ENCODE assay signal across 17 cellular contexts in the genomic region with DNA sequence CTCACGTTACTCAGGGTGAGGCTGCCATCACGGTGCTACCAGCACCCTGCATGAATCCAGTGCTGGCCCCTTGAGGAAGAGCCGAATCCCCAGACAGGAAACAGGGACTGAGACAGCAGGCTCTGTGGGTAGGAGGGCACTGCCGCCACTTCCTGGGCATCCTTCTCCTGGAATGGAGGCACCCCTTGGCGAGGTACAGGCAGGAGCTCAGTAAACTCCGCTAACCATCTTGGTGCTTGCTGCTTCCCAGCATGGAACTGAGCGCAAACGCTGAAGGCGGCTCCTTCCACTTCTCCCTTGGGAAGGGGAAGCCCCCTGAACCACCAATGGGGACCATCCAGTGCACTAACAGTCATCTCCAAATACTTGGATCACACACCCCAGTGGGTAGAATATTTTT. TPM values are rescaled to one million over a fixed set of nuclear protein-coding genes. Genes with fewer than 3 reads are reported as not detected.
DNase-seq lines count a peak whose midpoint lies in the region; ATAC-seq and TF ChIP-seq lines count a peak whose summit lies in the region.
"Had no signal": no experiment of that assay in that cellular context is flagged by ENCODE, and none has a peak within 500 bp of the region (broad histone marks: within the 10 kb centered on the region; RNA-seq: fewer than 3 reads in every experiment).

No MANE protein-coding gene starts in this region.

- H3K9me3 Mint-ChIP-seq in activated T-cell treated with anti-CD3 and anti-CD28 coated beads, Interleukin-2, amount 50 U/mL, for 72 hours: peaks cover 0 to 2% of the 10 kb centered on the region in 2 donors
- peaks cover 13% of the 10 kb centered on the region for H3K9me3 Mint-ChIP-seq in glutamatergic neuron (ENCODE audit: unreplicated experiment)
- no peaks in the 10 kb centered on the region for H3K9me3 Mint-ChIP-seq in stimulated activated memory B cell treated with anti-CD40 and anti-IgM and Interleukin-4, amounts not matched to agents 10 μg/mL and 1 μg/mL and 100 μg/mL, for 72 hours
- H3K9me3 Mint-ChIP-seq: T-helper 1 cell treated with Interleukin-12 subunit alpha and Interleukin-12 subunit beta and Interleukin-4 antibody, amounts not matched to agents 30 μg/mL and 1 μg/mL, for 36 hours had no signal

- H3K4me1 Mint-ChIP-seq in activated T-cell treated with anti-CD3 and anti-CD28 coated beads, Interleukin-2, amount 50 U/mL, for 72 hours (ENCODE audit: low read depth): peaks cover 83% of the 10 kb centered on the region
- peaks cover 53% of the 10 kb centered on the region for H3K4me1 Mint-ChIP-seq in glutamatergic neuron (ENCODE audit: low read depth, unreplicated experiment)
- peaks cover 48% of the 10 kb centered on the region for H3K4me1 Mint-ChIP-seq in stimulated activated memory B cell treated with anti-CD40 and anti-IgM and Interleukin-4, amounts not matched to agents 10 μg/mL and 1 μg/mL and 100 μg/mL, for 72 hours

- DNase-seq in activated T-cell treated with anti-CD3 and anti-CD28 coated beads, Interleukin-2, amount 50 U/mL, for 72 hours: no peak
- no peak for DNase-seq in activated T-cell treated with anti-CD3 and anti-CD28 coated beads for 4 hours
- DNase-seq in Panc1 (ENCODE audit: low read depth, low spot score): no peak
- no peak for DNase-seq in glutamatergic neuron
- DNase-seq in A172 (ENCODE audit: low spot score): no peak
- DNase-seq in HEK293T (ENCODE audit: extremely low spot score): no peak
- DNase-seq: activated effector memory CD4-positive, alpha-beta T cell treated with anti-CD3 and anti-CD28 coated beads, Interleukin-2, amount 50 U/mL, for 16 hours; head of caudate nucleus; lower lobe of right lung; NCI-H1092; NCI-H526 treated with DMSO at 0.1 percent for 48 hours; spleen had no signal

- no peaks in the 10 kb centered on the region for H3K36me3 ChIP-seq in Panc1 (ENCODE audit: control insufficient read depth, insufficient read depth, low read length)
- H3K36me3 ChIP-seq: lower lobe of right lung, spleen, thoracic aorta had no signal

- POLR2A ChIA-PET in Panc1 (lab: Charles Lee): no interaction called here
- POLR2A ChIA-PET in HEK293T (lab: Yijun Ruan, JAX): no interaction called here

- peaks cover 70% of the 10 kb centered on the region for H3K4me1 ChIP-seq in Panc1 (ENCODE audit: control insufficient read depth, insufficient read depth, low read length)

- H3K4me3 ChIP-seq in Panc1 (ENCODE audit: low read depth in 2 of 2, low read length in 2 of 2): no peak overlapping the region
- H3K4me3 ChIP-seq: lower lobe of right lung, spleen, thoracic aorta had no signal

- in situ Hi-C loops in Panc1 (cut with HindIII; ENCODE audit: low pct_unique_long_range_greater_than_20kb, low sequenced_read_pairs): no loop called here

- H3K27ac ChIP-seq in Panc1 (ENCODE audit: low read length): peak overlapping the region; percentile 91
- H3K27ac ChIP-seq: KMS-11, lower lobe of right lung, thoracic aorta had no signal

- no peak for ATAC-seq in activated T-cell treated with anti-CD3 and anti-CD28 coated beads, Interleukin-2, amount 50 U/mL, for 72 hours (replicated peaks in 1 of 2)
- ATAC-seq in Panc1 (no peak), GM21390 (IDR thresholded peaks at IDR 0.05; ENCODE audit: unreplicated experiment) (no peak)
- ATAC-seq in stimulated activated memory B cell treated with anti-CD40 and anti-IgM and Interleukin-4, amounts not matched to agents 10 μg/mL and 1 μg/mL and 100 μg/mL, for 72 hours: no peak
- ATAC-seq: lower lobe of right lung had no signal

- H3K27me3 ChIP-seq in Panc1 (ENCODE audit: control insufficient read depth, insufficient read depth, low read length): no peaks in the 10 kb centered on the region

- H3K27ac Mint-ChIP-seq in activated T-cell treated with anti-CD3 and anti-CD28 coated beads, Interleukin-2, amount 50 U/mL, for 72 hours: peak overlapping the region; percentile 12
- H3K27ac Mint-ChIP-seq in glutamatergic neuron (ENCODE audit: unreplicated experiment): peak overlapping the region; percentile 64
- H3K27ac Mint-ChIP-seq in stimulated activated memory B cell treated with anti-CD40 and anti-IgM and Interleukin-4, amounts not matched to agents 10 μg/mL and 1 μg/mL and 100 μg/mL, for 72 hours: peak overlapping the region; percentile 43
- H3K27ac Mint-ChIP-seq: T-helper 1 cell treated with Interleukin-12 subunit alpha and Interleukin-12 subunit beta and Interleukin-4 antibody, amounts not matched to agents 30 μg/mL and 1 μg/mL, for 36 hours had no signal

- no TSS peak for BruUV-seq in Panc1 (replicated peaks; lab: Mats Ljungman, UMichigan)

- no peaks in the 10 kb centered on the region for H3K9me3 ChIP-seq in Panc1 (ENCODE audit: control insufficient read depth, insufficient read depth, low read depth, low read length)
- H3K9me3 ChIP-seq: lower lobe of right lung, spleen, thoracic aorta had no signal

- CTCF ChIA-PET in Panc1 (lab: Charles Lee): no interaction called here
- CTCF ChIA-PET in HEK293T (lab: Yijun Ruan, JAX): no interaction called here

- TF ChIP-seq CTCF in Panc1 (IDR thresholded peaks at IDR 0.05) (no peak), glutamatergic neuron (IDR thresholded peaks at IDR 0.05; ENCODE audit: partially characterized antibody, unreplicated experiment) (no peak)

- H3K36me3 Mint-ChIP-seq in activated T-cell treated with anti-CD3 and anti-CD28 coated beads, Interleukin-2, amount 50 U/mL, for 72 hours (ENCODE audit: insufficient read depth in 2 of 2): peaks cover 0 to 2% of the 10 kb centered on the region in 2 donors
- H3K36me3 Mint-ChIP-seq in glutamatergic neuron (ENCODE audit: unreplicated experiment): no peaks in the 10 kb centered on the region
- H3K36me3 Mint-ChIP-seq in stimulated activated memory B cell treated with anti-CD40 and anti-IgM and Interleukin-4, amounts not matched to agents 10 μg/mL and 1 μg/mL and 100 μg/mL, for 72 hours: no peaks in the 10 kb centered on the region

- intact Hi-C loops in Panc1 (cut with micrococcal nuclease; ENCODE audit: unreplicated experiment): no loop called here

- H3K4me3 Mint-ChIP-seq in activated T-cell treated with anti-CD3 and anti-CD28 coated beads, Interleukin-2, amount 50 U/mL, for 72 hours: no peak overlapping the region
- peak overlapping the region; percentile 39 for H3K4me3 Mint-ChIP-seq in glutamatergic neuron (ENCODE audit: unreplicated experiment)
- H3K4me3 Mint-ChIP-seq in stimulated activated memory B cell treated with anti-CD40 and anti-IgM and Interleukin-4, amounts not matched to agents 10 μg/mL and 1 μg/mL and 100 μg/mL, for 72 hours: no peak overlapping the region
- H3K4me3 Mint-ChIP-seq: T-helper 1 cell treated with Interleukin-12 subunit alpha and Interleukin-12 subunit beta and Interleukin-4 antibody, amounts not matched to agents 30 μg/mL and 1 μg/mL, for 36 hours had no signal

- no peaks in the 10 kb centered on the region for H3K27me3 Mint-ChIP-seq in activated T-cell treated with anti-CD3 and anti-CD28 coated beads, Interleukin-2, amount 50 U/mL, for 72 hours (ENCODE audit: low read depth)
- H3K27me3 Mint-ChIP-seq in glutamatergic neuron (ENCODE audit: unreplicated experiment): peaks cover 12% of the 10 kb centered on the region
- no peaks in the 10 kb centered on the region for H3K27me3 Mint-ChIP-seq in stimulated activated memory B cell treated with anti-CD40 and anti-IgM and Interleukin-4, amounts not matched to agents 10 μg/mL and 1 μg/mL and 100 μg/mL, for 72 hours

TF ChIP-seq in HEK293T, 16 proteins besides CTCF, POLR2A, EP300 and RAD21:
- TF ChIP-seq CTBP1 (IDR thresholded peaks at IDR 0.05; ENCODE audit: borderline replicate concordance) (no peak), FOXM1 (IDR thresholded peaks at IDR 0.05; ENCODE audit: borderline replicate concordance) (no peak), SUZ12 (IDR thresholded peaks at IDR 0.05) (no peak)

RNA-seq across cellular contexts. Expression of gene CCDC167, which starts 13.5 kb away (rescaled TPM):
- 10 to 100 TPM; 32.2 to 36.4 TPM for total RNA-seq in activated T-cell treated with anti-CD3 and anti-CD28 coated beads, Interleukin-2, amount 50 U/mL, for 72 hours
- 57.6 TPM for total RNA-seq in Panc1 (2021; ENCODE audit: unreplicated experiment)
- 48.1 TPM for polyA plus RNA-seq in Panc1 (2012; ENCODE audit: insufficient read length)
- total RNA-seq in glutamatergic neuron (ENCODE audit: unreplicated experiment): 58.4 TPM
- 53.8 and 96.5 TPM in 2 replicates for total RNA-seq in A172 (2014; rRNA removed; shearing (Covaris generic))

Comparison
In these comparisons a context has a peak if more than half of its experiments do, and no peak if none do; other contexts are left out.
1. H3K27ac Mint-ChIP-seq: peak in every context shown above with its lines; median percentile 64 in glutamatergic neuron; 43 in stimulated activated memory B cell treated with anti-CD40 and anti-IgM and Interleukin-4, amounts not matched to agents 10 μg/mL and 1 μg/mL and 100 μg/mL, for 72 hours; 12 in activated T-cell treated with anti-CD3 and anti-CD28 coated beads, Interleukin-2, amount 50 U/mL, for 72 hours.